25 cellular contexts compared by ENCODE assay signal in genomic region chr10:120578890-120579289, GRCh38.
"Had no signal": no experiment of that assay in that cellular context is flagged by ENCODE, and none has a peak within 500 bp of the region (broad histone marks: within the 10 kb centered on the region; RNA-seq: fewer than 3 reads in every experiment).

No MANE protein-coding gene starts in this region.

- H3K27ac ChIP-seq: breast epithelium, Peyer's patch, RWPE1, SJCRH30, VCaP had no signal

- H3K9me3 Mint-ChIP-seq: activated naive CD4-positive, alpha-beta T cell treated with anti-CD3 and anti-CD28 coated beads, Interleukin-2, amount 50 U/mL, for 24 hours had no signal

- DNase-seq: activated CD4-positive, alpha-beta T cell treated with anti-CD3 and anti-CD28 coated beads for 36 hours; activated CD4-positive, alpha-beta T cell treated with anti-CD3 and anti-CD28 coated beads, Interleukin-2, amount 50 U/mL, for 4 hours; activated CD8-positive, alpha-beta memory T cell treated with anti-CD3 and anti-CD28 coated beads, Interleukin-2, amount 50 U/mL, for 48 hours; activated CD8-positive, alpha-beta T cell treated with anti-CD3 and anti-CD28 coated beads, Interleukin-2, amount 10 ng/mL, durations not matched to agents 7 days and 5 days; activated T-cell treated with anti-CD3 and anti-CD28 coated beads, Interleukin-2, amount 50 U/mL, for 1 hour; aorta; caudate nucleus; Karpas-422; MM.1S; NCI-H1105; NCI-H1436; NCI-H1694 treated with DMSO at 0.1 percent for 48 hours; NCI-H2029 treated with DMSO at 0.1 percent for 48 hours; NCI-H345; NCI-H510A; NCI-H69; Peyer's patch; Right ventricle myocardium superior; SJCRH30; SK-N-SH; T-helper 1 cell had no signal

- H3K4me1 Mint-ChIP-seq: activated CD4-positive, alpha-beta T cell treated with anti-CD3 and anti-CD28 coated beads for 36 hours; activated naive CD4-positive, alpha-beta T cell treated with anti-CD3 and anti-CD28 coated beads, Interleukin-2, amount 50 U/mL, for 24 hours had no signal

- H3K4me3 Mint-ChIP-seq: activated CD4-positive, alpha-beta T cell treated with anti-CD3 and anti-CD28 coated beads for 36 hours; activated CD8-positive, alpha-beta T cell treated with anti-CD3 and anti-CD28 coated beads, Interleukin-2, amount 10 ng/mL, durations not matched to agents 7 days and 5 days; activated naive CD4-positive, alpha-beta T cell treated with anti-CD3 and anti-CD28 coated beads, Interleukin-2, amount 50 U/mL, for 24 hours had no signal

- H3K9me3 ChIP-seq: breast epithelium, Peyer's patch, SJCRH30, SK-N-SH had no signal

- H3K27me3 ChIP-seq: breast epithelium, Peyer's patch had no signal

- H3K36me3 Mint-ChIP-seq: activated naive CD4-positive, alpha-beta T cell treated with anti-CD3 and anti-CD28 coated beads, Interleukin-2, amount 50 U/mL, for 24 hours had no signal

- H3K36me3 ChIP-seq: breast epithelium, Peyer's patch, SJCRH30 had no signal

- H3K27ac Mint-ChIP-seq: activated CD4-positive, alpha-beta T cell treated with anti-CD3 and anti-CD28 coated beads for 36 hours; activated CD8-positive, alpha-beta T cell treated with anti-CD3 and anti-CD28 coated beads, Interleukin-2, amount 10 ng/mL, durations not matched to agents 7 days and 5 days; activated naive CD4-positive, alpha-beta T cell treated with anti-CD3 and anti-CD28 coated beads, Interleukin-2, amount 50 U/mL, for 24 hours had no signal

- ATAC-seq: activated CD4-positive, alpha-beta T cell treated with anti-CD3 and anti-CD28 coated beads for 36 hours; activated CD8-positive, alpha-beta T cell treated with anti-CD3 and anti-CD28 coated beads, Interleukin-2, amount 10 ng/mL, durations not matched to agents 7 days and 5 days had no signal

- H3K27me3 Mint-ChIP-seq: activated CD4-positive, alpha-beta T cell treated with anti-CD3 and anti-CD28 coated beads for 36 hours; activated naive CD4-positive, alpha-beta T cell treated with anti-CD3 and anti-CD28 coated beads, Interleukin-2, amount 50 U/mL, for 24 hours had no signal

- H3K4me3 ChIP-seq: breast epithelium, Peyer's patch, SJCRH30 had no signal
